Comparison of ENCODE assay signal across 1 cellular context in genomic region chr19:47707135-47707925, GRCh38.
TF ChIP-seq lines count a peak whose summit lies in the region.

No MANE protein-coding gene starts in this region.

TF ChIP-seq in endothelial cell of umbilical vein, 7 proteins besides CTCF, POLR2A, EP300 and RAD21:
- TF ChIP-seq EZH2 (IDR thresholded peaks at IDR 0.05; ENCODE audit: borderline replicate concordance, low read depth, low read length, severe bottlenecking) (no peak), JUN (IDR thresholded peaks at IDR 0.05; ENCODE audit: borderline replicate concordance, insufficient read depth, insufficient read length, low read depth) (no peak), POLR2AphosphoS5 (IDR thresholded peaks at IDR 0.05; ENCODE audit: insufficient read depth, low read depth, low read length) (no peak), MYC (IDR thresholded peaks at IDR 0.05; ENCODE audit: low read depth, low read length) (no peak), MAX (IDR thresholded peaks at IDR 0.05; ENCODE audit: insufficient read depth, insufficient read length) (no peak), GATA2 (IDR thresholded peaks at IDR 0.05; ENCODE audit: insufficient read depth, insufficient read length, low read depth, low read length) (no peak), FOS (IDR thresholded peaks at IDR 0.05; ENCODE audit: borderline replicate concordance, insufficient read depth, low read length) (no peak)
